ENCODE assay signal across 1 cellular context in the genomic region with DNA sequence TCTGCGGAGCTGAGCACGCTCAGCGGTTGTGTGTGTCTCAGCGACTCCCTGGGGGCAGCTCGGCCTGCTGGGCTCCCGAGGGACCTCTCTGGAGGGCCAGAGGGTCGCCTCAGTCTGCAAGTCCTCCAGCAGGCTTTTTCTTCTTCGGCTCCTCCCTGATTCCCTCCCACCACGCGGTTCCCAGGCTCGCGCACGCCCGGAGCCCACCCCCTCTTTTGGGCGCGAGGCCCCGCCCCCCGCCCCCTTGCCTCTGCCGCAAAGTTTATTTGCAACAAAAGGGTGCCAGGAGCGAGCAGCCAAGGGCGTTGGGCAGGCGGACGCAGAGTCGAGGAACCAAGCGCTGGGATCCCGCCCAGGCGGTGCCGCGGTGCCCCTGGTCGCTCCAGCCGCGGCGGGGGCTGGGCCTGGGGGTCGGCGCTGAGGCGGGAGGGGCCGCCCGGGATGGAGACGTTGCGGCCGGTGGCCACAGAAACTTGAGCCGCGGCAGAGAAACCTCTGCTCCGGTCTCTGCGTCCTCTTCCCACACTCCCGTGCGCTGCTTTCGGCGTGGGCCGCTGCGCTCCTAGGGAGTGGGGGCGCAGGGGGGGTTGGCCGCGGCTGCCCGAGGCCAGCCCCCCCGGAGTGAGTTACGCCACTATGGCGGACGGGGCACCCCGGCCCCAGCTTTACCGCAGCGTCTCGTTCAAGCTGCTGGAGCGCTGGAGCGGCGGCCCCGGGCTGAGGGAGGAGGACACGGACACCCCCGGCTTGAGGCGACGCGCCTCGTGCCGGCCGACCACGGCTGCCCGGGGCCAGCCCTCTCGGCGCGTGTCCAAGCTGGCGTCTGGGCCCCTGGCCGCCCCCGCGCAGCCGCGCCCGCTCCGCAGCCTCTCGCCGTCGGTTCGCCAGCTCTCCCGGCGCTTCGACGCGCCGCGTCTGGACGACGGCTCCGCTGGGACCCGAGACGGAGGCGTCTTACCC.
TF ChIP-seq lines count a peak whose summit lies in the region.

A gene with protein sequence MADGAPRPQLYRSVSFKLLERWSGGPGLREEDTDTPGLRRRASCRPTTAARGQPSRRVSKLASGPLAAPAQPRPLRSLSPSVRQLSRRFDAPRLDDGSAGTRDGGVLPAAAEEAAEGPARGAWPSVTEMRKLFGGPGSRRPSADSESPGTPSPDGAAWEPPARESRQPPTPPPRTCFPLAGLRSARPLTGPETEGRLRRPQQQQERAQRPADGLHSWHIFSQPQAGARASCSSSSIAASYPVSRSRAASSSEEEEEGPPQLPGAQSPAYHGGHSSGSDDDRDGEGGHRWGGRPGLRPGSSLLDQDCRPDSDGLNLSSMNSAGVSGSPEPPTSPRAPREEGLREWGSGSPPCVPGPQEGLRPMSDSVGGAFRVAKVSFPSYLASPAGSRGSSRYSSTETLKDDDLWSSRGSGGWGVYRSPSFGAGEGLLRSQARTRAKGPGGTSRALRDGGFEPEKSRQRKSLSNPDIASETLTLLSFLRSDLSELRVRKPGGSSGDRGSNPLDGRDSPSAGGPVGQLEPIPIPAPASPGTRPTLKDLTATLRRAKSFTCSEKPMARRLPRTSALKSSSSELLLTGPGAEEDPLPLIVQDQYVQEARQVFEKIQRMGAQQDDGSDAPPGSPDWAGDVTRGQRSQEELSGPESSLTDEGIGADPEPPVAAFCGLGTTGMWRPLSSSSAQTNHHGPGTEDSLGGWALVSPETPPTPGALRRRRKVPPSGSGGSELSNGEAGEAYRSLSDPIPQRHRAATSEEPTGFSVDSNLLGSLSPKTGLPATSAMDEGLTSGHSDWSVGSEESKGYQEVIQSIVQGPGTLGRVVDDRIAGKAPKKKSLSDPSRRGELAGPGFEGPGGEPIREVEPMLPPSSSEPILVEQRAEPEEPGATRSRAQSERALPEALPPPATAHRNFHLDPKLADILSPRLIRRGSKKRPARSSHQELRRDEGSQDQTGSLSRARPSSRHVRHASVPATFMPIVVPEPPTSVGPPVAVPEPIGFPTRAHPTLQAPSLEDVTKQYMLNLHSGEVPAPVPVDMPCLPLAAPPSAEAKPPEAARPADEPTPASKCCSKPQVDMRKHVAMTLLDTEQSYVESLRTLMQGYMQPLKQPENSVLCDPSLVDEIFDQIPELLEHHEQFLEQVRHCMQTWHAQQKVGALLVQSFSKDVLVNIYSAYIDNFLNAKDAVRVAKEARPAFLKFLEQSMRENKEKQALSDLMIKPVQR (N-terminal part only) (plus strand): TSS at position 274 of the 960 bp plus-strand sequence. CDS start 363 bp downstream, at position 637.

TF ChIP-seq in HepG2, 621 proteins besides CTCF, POLR2A, EP300 and RAD21 (continued from another document and continues in another):
- TF ChIP-seq KDM2A (CRISPR knock-in tag; IDR thresholded peaks at IDR 0.05; ENCODE audit: borderline replicate concordance, low read depth) (peak; percentile 63; the same call in 1 of the 2 replicates), NCOR1 (IDR thresholded peaks at IDR 0.05; ENCODE audit: borderline replicate concordance, low read length) (no peak), MIER3 (CRISPR knock-in tag; IDR thresholded peaks at IDR 0.05; ENCODE audit: borderline replicate concordance) (no peak), ZNF790 (CRISPR knock-in tag; IDR thresholded peaks at IDR 0.05; ENCODE audit: borderline replicate concordance) (no peak), ZNF552 (CRISPR knock-in tag; IDR thresholded peaks at IDR 0.05; ENCODE audit: borderline replicate concordance) (0 out of 2 replicates have a peak, but pooled peaks have one; percentile 25), ZFP36L2 (CRISPR knock-in tag; IDR thresholded peaks at IDR 0.05) (no peak), ZNF746 (CRISPR knock-in tag; IDR thresholded peaks at IDR 0.05) (no peak), ZNF142 (CRISPR knock-in tag; IDR thresholded peaks at IDR 0.05) (no peak), ZNF24 (IDR thresholded peaks at IDR 0.05) (no peak), HES4 (CRISPR knock-in tag; IDR thresholded peaks at IDR 0.05; ENCODE audit: borderline replicate concordance) (no peak; the same call in 1 of the 2 replicates), ZNF18 (CRISPR knock-in tag; IDR thresholded peaks at IDR 0.05; ENCODE audit: insufficient replicate concordance) (no peak), PCBP2 (optimal IDR thresholded peaks at IDR 0.05; ENCODE audit: low read depth, low read length, poor library complexity, severe bottlenecking) (no peak), JDP2 (CRISPR knock-in tag; IDR thresholded peaks at IDR 0.05; ENCODE audit: borderline replicate concordance) (no peak), MED8 (CRISPR knock-in tag; IDR thresholded peaks at IDR 0.05; ENCODE audit: insufficient replicate concordance) (no peak), ZNF121 (CRISPR knock-in tag; IDR thresholded peaks at IDR 0.05) (no peak), ZNF333 (CRISPR knock-in tag; IDR thresholded peaks at IDR 0.05; ENCODE audit: borderline replicate concordance) (no peak), MAFF (IDR thresholded peaks at IDR 0.05; ENCODE audit: low read depth, low read length) (no peak), ZNF441 (CRISPR knock-in tag; IDR thresholded peaks at IDR 0.05; ENCODE audit: borderline replicate concordance) (peak; percentile 24; the same call in 1 of the 2 replicates), BCL6 (CRISPR knock-in tag; IDR thresholded peaks at IDR 0.05) (0 out of 2 replicates have a peak, but pooled peaks have one; percentile 31), ZNF691 (CRISPR knock-in tag; IDR thresholded peaks at IDR 0.05; ENCODE audit: borderline replicate concordance, low read depth) (0 out of 2 replicates have a peak, but pooled peaks have one; percentile 1), TARDBP (CRISPR knock-in tag; IDR thresholded peaks at IDR 0.05) (no peak), GLI4 (CRISPR knock-in tag; IDR thresholded peaks at IDR 0.05; ENCODE audit: borderline replicate concordance) (0 out of 2 replicates have a peak, but pooled peaks have one; percentile 47), EEA1 (CRISPR knock-in tag; IDR thresholded peaks at IDR 0.05; ENCODE audit: borderline replicate concordance) (no peak; the same call in none of the 2 replicates), ZBTB8A (CRISPR knock-in tag; IDR thresholded peaks at IDR 0.05; ENCODE audit: borderline replicate concordance, low read depth) (no peak), KLF6 (CRISPR knock-in tag; IDR thresholded peaks at IDR 0.05) (no peak), TCF12 (IDR thresholded peaks at IDR 0.05) (no peak), TCF12 (CRISPR knock-in tag; IDR thresholded peaks at IDR 0.05) (no peak), NR2F6 (IDR thresholded peaks at IDR 0.05) (no peak), NR2F6 (CRISPR knock-in tag; IDR thresholded peaks at IDR 0.05) (no peak; the same call in 1 of the 2 replicates), FOXA1 (IDR thresholded peaks at IDR 0.05) (no peak), FOXA1 (CRISPR knock-in tag; IDR thresholded peaks at IDR 0.05) (no peak), HOXA7 (CRISPR knock-in tag; IDR thresholded peaks at IDR 0.05) (no peak), MTF2 (CRISPR knock-in tag; IDR thresholded peaks at IDR 0.05; ENCODE audit: borderline replicate concordance) (no peak), CREM (IDR thresholded peaks at IDR 0.05) (no peak), CREM (CRISPR knock-in tag; IDR thresholded peaks at IDR 0.05) (no peak), DDIT3 (CRISPR knock-in tag; IDR thresholded peaks at IDR 0.05) (no peak), ZNF292 (CRISPR knock-in tag; IDR thresholded peaks at IDR 0.05; ENCODE audit: borderline replicate concordance, low read depth) (no peak; the same call in 1 of the 2 replicates), ZSCAN20 (CRISPR knock-in tag; IDR thresholded peaks at IDR 0.05; ENCODE audit: borderline replicate concordance) (no peak), MEIS2 (CRISPR knock-in tag; IDR thresholded peaks at IDR 0.05) (no peak; the same call in 1 of the 2 replicates)
- TF ChIP-seq, protein P1, sequence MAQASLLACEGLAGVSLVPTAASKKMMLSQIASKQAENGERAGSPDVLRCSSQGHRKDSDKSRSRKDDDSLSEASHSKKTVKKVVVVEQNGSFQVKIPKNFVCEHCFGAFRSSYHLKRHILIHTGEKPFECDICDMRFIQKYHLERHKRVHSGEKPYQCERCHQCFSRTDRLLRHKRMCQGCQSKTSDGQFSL (CRISPR knock-in tag; IDR thresholded peaks at IDR 0.05), result no peak
- TF ChIP-seq, protein P2, sequence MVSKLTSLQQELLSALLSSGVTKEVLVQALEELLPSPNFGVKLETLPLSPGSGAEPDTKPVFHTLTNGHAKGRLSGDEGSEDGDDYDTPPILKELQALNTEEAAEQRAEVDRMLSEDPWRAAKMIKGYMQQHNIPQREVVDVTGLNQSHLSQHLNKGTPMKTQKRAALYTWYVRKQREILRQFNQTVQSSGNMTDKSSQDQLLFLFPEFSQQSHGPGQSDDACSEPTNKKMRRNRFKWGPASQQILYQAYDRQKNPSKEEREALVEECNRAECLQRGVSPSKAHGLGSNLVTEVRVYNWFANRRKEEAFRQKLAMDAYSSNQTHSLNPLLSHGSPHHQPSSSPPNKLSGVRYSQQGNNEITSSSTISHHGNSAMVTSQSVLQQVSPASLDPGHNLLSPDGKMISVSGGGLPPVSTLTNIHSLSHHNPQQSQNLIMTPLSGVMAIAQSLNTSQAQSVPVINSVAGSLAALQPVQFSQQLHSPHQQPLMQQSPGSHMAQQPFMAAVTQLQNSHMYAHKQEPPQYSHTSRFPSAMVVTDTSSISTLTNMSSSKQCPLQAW (CRISPR knock-in tag; IDR thresholded peaks at IDR 0.05), result no peak
- TF ChIP-seq, protein P3, sequence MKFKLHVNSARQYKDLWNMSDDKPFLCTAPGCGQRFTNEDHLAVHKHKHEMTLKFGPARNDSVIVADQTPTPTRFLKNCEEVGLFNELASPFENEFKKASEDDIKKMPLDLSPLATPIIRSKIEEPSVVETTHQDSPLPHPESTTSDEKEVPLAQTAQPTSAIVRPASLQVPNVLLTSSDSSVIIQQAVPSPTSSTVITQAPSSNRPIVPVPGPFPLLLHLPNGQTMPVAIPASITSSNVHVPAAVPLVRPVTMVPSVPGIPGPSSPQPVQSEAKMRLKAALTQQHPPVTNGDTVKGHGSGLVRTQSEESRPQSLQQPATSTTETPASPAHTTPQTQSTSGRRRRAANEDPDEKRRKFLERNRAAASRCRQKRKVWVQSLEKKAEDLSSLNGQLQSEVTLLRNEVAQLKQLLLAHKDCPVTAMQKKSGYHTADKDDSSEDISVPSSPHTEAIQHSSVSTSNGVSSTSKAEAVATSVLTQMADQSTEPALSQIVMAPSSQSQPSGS (CRISPR knock-in tag; IDR thresholded peaks at IDR 0.05), result peak; percentile 52; the same call in 1 of the 2 replicates
